In genomic region chr21:38284221-38284620, GRCh38 we compare ENCODE assay signal across 22 cellular contexts.
"Had no signal": no experiment of that assay in that cellular context is flagged by ENCODE, and none has a peak within 500 bp of the region (broad histone marks: within the 10 kb centered on the region; RNA-seq: fewer than 3 reads in every experiment).

No MANE protein-coding gene starts in this region.

- H3K27me3 ChIP-seq: adrenal gland, ascending aorta, brain microvascular endothelial cell, right lobe of liver, testis had no signal

- H3K9me3 Mint-ChIP-seq: activated T-cell treated with anti-CD3 and anti-CD28 coated beads, Interleukin-2, amount 50 U/mL, for 24 hours; activated T-helper 17 cell treated with anti-CD3 and anti-CD28 coated beads, Interleukin-2, amount 50 U/mL, for 72 hours; neural crest cell; stimulated activated naive B cell treated with anti-CD40 and anti-IgM and Interleukin-4, amounts not matched to agents 10 μg/mL and 1 μg/mL and 100 μg/mL, for 72 hours had no signal

- H3K27ac ChIP-seq: ascending aorta, brain microvascular endothelial cell, right lobe of liver, testis had no signal

- H3K9me3 ChIP-seq: adrenal gland, ascending aorta, mucosa of descending colon, right lobe of liver, testis had no signal

- ATAC-seq: activated naive CD4-positive, alpha-beta T cell treated with anti-CD3 and anti-CD28 coated beads, Interleukin-2, amount 50 U/mL, for 72 hours; activated T-helper 17 cell treated with anti-CD3 and anti-CD28 coated beads, Interleukin-2, amount 50 U/mL, for 72 hours; mucosa of descending colon; right lobe of liver; stimulated activated naive B cell treated with anti-CD40 and anti-IgM and Interleukin-4, amounts not matched to agents 10 μg/mL and 1 μg/mL and 100 μg/mL, for 72 hours; WTC11 had no signal

- DNase-seq: activated CD8-positive, alpha-beta memory T cell treated with anti-CD3 and anti-CD28 coated beads, Interleukin-2, amount 50 U/mL, for 4 hours; activated T-cell treated with anti-CD3 and anti-CD28 coated beads, Interleukin-2, amount 50 U/mL, for 24 hours; adrenal gland; brain microvascular endothelial cell; caudate nucleus; effector memory CD4-positive, alpha-beta T cell; foreskin melanocyte; mesendoderm; mucosa of descending colon; posterior cingulate gyrus; right lobe of liver; stimulated activated CD4-positive, alpha-beta T cell treated with anti-CD3 and anti-CD28 coated beads, Interleukin-2, amount 100 ng/mL, for 24 hours; stimulated activated naive B cell treated with anti-CD40 and anti-IgM and Interleukin-4, amounts not matched to agents 10 μg/mL and 1 μg/mL and 100 μg/mL, for 72 hours; T-helper 1 cell; testis had no signal

- H3K36me3 ChIP-seq: adrenal gland, ascending aorta, brain microvascular endothelial cell, right lobe of liver had no signal

- H3K36me3 Mint-ChIP-seq: stimulated activated naive B cell treated with anti-CD40 and anti-IgM and Interleukin-4, amounts not matched to agents 10 μg/mL and 1 μg/mL and 100 μg/mL, for 72 hours; type B pancreatic cell; WTC11 had no signal

- H3K4me1 ChIP-seq: right lobe of liver, testis had no signal

- H3K4me3 ChIP-seq: adrenal gland, ascending aorta, mucosa of descending colon, right lobe of liver, skin epidermis, testis had no signal

- H3K4me1 Mint-ChIP-seq: activated T-helper 17 cell treated with anti-CD3 and anti-CD28 coated beads, Interleukin-2, amount 50 U/mL, for 72 hours; neural crest cell; stimulated activated naive B cell treated with anti-CD40 and anti-IgM and Interleukin-4, amounts not matched to agents 10 μg/mL and 1 μg/mL and 100 μg/mL, for 72 hours; WTC11 had no signal

- H3K4me3 Mint-ChIP-seq: activated T-cell treated with anti-CD3 and anti-CD28 coated beads, Interleukin-2, amount 50 U/mL, for 24 hours; activated T-helper 17 cell treated with anti-CD3 and anti-CD28 coated beads, Interleukin-2, amount 50 U/mL, for 72 hours; neural crest cell; stimulated activated naive B cell treated with anti-CD40 and anti-IgM and Interleukin-4, amounts not matched to agents 10 μg/mL and 1 μg/mL and 100 μg/mL, for 72 hours; type B pancreatic cell; WTC11 had no signal

- H3K27ac Mint-ChIP-seq: activated naive CD4-positive, alpha-beta T cell treated with anti-CD3 and anti-CD28 coated beads, Interleukin-2, amount 50 U/mL, for 72 hours; activated T-cell treated with anti-CD3 and anti-CD28 coated beads, Interleukin-2, amount 50 U/mL, for 24 hours; activated T-helper 17 cell treated with anti-CD3 and anti-CD28 coated beads, Interleukin-2, amount 50 U/mL, for 72 hours; stimulated activated naive B cell treated with anti-CD40 and anti-IgM and Interleukin-4, amounts not matched to agents 10 μg/mL and 1 μg/mL and 100 μg/mL, for 72 hours; type B pancreatic cell; WTC11 had no signal
